Comparison of ENCODE assay signal across 26 cellular contexts in the genomic region with DNA sequence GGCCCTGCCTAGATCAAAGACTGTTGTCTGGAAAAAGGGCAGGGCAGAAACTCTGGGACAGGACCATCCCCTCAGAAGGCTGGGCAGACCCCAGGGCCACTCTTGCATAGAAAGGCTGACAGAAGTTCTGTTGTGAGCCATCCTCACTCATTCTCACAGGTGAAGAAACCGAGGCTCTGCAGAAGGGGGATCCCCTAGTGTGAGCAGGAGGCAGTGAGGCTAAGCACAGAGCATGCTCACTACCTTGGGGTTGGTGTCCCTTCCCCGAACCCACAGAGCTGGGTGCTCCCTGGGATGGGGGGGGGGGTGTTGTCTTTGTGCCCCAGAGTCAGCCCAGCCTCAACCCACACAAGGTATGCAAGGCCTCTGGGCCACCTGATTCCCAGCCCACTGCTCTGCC.
"Had no signal": no experiment of that assay in that cellular context is flagged by ENCODE, and none has a peak within 500 bp of the region (broad histone marks: within the 10 kb centered on the region; RNA-seq: fewer than 3 reads in every experiment).

No MANE protein-coding gene starts in this region.

- H3K9me3 Mint-ChIP-seq: activated naive CD4-positive, alpha-beta T cell treated with anti-CD3 and anti-CD28 coated beads, Interleukin-2, amount 50 U/mL, for 24 hours; activated T-cell treated with anti-CD3 and anti-CD28 coated beads, Interleukin-2, amount 50 U/mL, for 4 hours; activated T-helper 1 cell treated with anti-CD3 and anti-CD28 coated beads, Interleukin-12 subunit alpha, Interleukin-12 subunit beta, Interleukin-2, Interleukin-4 antibody, amounts not matched to agents 30 ng/mL and 10 ng/mL and 1 ng/mL, durations not matched to agents 14 hours and 24 hours and 36 hours; WTC11 had no signal

- H3K27me3 Mint-ChIP-seq: activated naive CD4-positive, alpha-beta T cell treated with anti-CD3 and anti-CD28 coated beads, Interleukin-2, amount 50 U/mL, for 24 hours; effector memory CD8-positive, alpha-beta T cell had no signal

- ATAC-seq: activated T-cell treated with anti-CD3 and anti-CD28 coated beads, Interleukin-2, amount 50 U/mL, for 4 hours; body of pancreas; effector memory CD8-positive, alpha-beta T cell; foreskin keratinocyte; gastrocnemius medialis; heart left ventricle; WTC11 had no signal

- H3K4me3 Mint-ChIP-seq: activated naive CD4-positive, alpha-beta T cell treated with anti-CD3 and anti-CD28 coated beads, Interleukin-2, amount 50 U/mL, for 24 hours; activated T-cell treated with anti-CD3 and anti-CD28 coated beads, Interleukin-2, amount 50 U/mL, for 4 hours; activated T-helper 1 cell treated with anti-CD3 and anti-CD28 coated beads, Interleukin-12 subunit alpha, Interleukin-12 subunit beta, Interleukin-2, Interleukin-4 antibody, amounts not matched to agents 30 ng/mL and 10 ng/mL and 1 ng/mL, durations not matched to agents 14 hours and 24 hours and 36 hours; effector memory CD8-positive, alpha-beta T cell; WTC11 had no signal

- DNase-seq: activated CD4-positive, alpha-beta T cell treated with anti-CD3 and anti-CD28 coated beads for 1 hour; activated CD4-positive, alpha-beta T cell treated with anti-CD3 and anti-CD28 coated beads for 48 hours; activated CD4-positive, alpha-beta T cell treated with anti-CD3 and anti-CD28 coated beads, Interleukin-2, amount 50 U/mL, for 1 hour; activated CD8-positive, alpha-beta memory T cell treated with anti-CD3 and anti-CD28 coated beads, Interleukin-2, amount 50 U/mL, for 48 hours; activated gamma-delta T cell treated with Interleukin-2 at 50 U/mL for 16 hours; activated naive CD4-positive, alpha-beta T cell treated with Interleukin-2 at 50 U/mL for 16 hours; activated T-cell treated with anti-CD3 and anti-CD28 coated beads for 4 hours; activated T-cell treated with anti-CD3 and anti-CD28 coated beads, Interleukin-2, amount 50 U/mL, for 4 hours; adrenal gland; amygdala; aorta; body of pancreas; caudate nucleus; cortex of kidney; dermis blood vessel endothelial cell; effector CD4-positive, alpha-beta T cell; effector memory CD8-positive, alpha-beta T cell; erythroblast; foreskin keratinocyte; gastrocnemius medialis; glutamatergic neuron; heart left ventricle; T-helper 2 cell had no signal

- H3K4me1 Mint-ChIP-seq: activated naive CD4-positive, alpha-beta T cell treated with anti-CD3 and anti-CD28 coated beads, Interleukin-2, amount 50 U/mL, for 24 hours had no signal

- H3K27ac Mint-ChIP-seq: activated naive CD4-positive, alpha-beta T cell treated with anti-CD3 and anti-CD28 coated beads, Interleukin-2, amount 50 U/mL, for 24 hours; activated T-helper 1 cell treated with anti-CD3 and anti-CD28 coated beads, Interleukin-12 subunit alpha, Interleukin-12 subunit beta, Interleukin-2, Interleukin-4 antibody, amounts not matched to agents 30 ng/mL and 10 ng/mL and 1 ng/mL, durations not matched to agents 14 hours and 24 hours and 36 hours; effector memory CD8-positive, alpha-beta T cell; WTC11 had no signal

- H3K36me3 Mint-ChIP-seq: activated naive CD4-positive, alpha-beta T cell treated with anti-CD3 and anti-CD28 coated beads, Interleukin-2, amount 50 U/mL, for 24 hours; WTC11 had no signal
